25 cellular contexts compared by ENCODE assay signal in genomic region chr17:57584050-57584551, GRCh38.
A peak's percentile ranks its signal among the peaks of the same experiment; 100 is the strongest.
DNase-seq lines count a peak whose midpoint lies in the region; ATAC-seq and TF ChIP-seq lines count a peak whose summit lies in the region.
"Had no signal": no experiment of that assay in that cellular context is flagged by ENCODE, and none has a peak within 500 bp of the region (broad histone marks: within the 10 kb centered on the region; RNA-seq: fewer than 3 reads in every experiment).

No MANE protein-coding gene starts in this region.

- CTCF ChIA-PET in WTC11 (lab: Charles Lee) = interaction anchor here (0.6 to 1.7 kb wide), 4 partner anchors 32 to 88 kb away, joined by 3 to 11 read pairs (median 4); no protein-coding TSS in a partner anchor

- DNase-seq in AG09309 (ENCODE audit: low read depth) (peak; percentile 25), GM23248 (peak; percentile 40), WTC11 (ENCODE audit: low spot score) (no peak), heart right ventricle (no peak), middle frontal gyrus (ENCODE audit: extremely low spot score, low spot score) (no peak), NCI-H524 treated with DMSO at 0.1 percent for 48 hours (lab: John Stamatoyannopoulos, UW) (no peak), T-helper 1 cell (no peak)
- no peak for DNase-seq in activated naive CD8-positive, alpha-beta T cell treated with anti-CD3 and anti-CD28 coated beads for 36 hours
- DNase-seq: activated CD4-positive, alpha-beta T cell treated with anti-CD3 and anti-CD28 coated beads, Interleukin-2, amount 10 ng/mL, durations not matched to agents 24 days and 14 days; activated naive CD4-positive, alpha-beta T cell; activated T-cell treated with anti-CD3 and anti-CD28 coated beads, Interleukin-2, amount 50 U/mL, for 4 hours; adrenal gland; effector CD4-positive, alpha-beta T cell; KBM-7; MM.1S; NCI-H1436 treated with DMSO at 0.1 percent for 48 hours; nucleus accumbens; stimulated activated CD4-positive, alpha-beta T cell treated with anti-CD3 and anti-CD28 coated beads, Interleukin-2, amount 100 ng/mL, for 48 hours had no signal

- no peaks in the 10 kb centered on the region for H3K27me3 ChIP-seq in GM23248 (replicated peaks; ENCODE audit: insufficient read depth)
- H3K27me3 ChIP-seq in heart right ventricle = no peaks in the 10 kb centered on the region
- H3K27me3 ChIP-seq: adrenal gland, vagina had no signal

- no peak overlapping the region for H3K4me2 ChIP-seq in GM23248 (ENCODE audit: unreplicated experiment)
- H3K4me2 ChIP-seq: A549, smooth muscle cell had no signal

- no peak overlapping the region for H3K4me3 ChIP-seq in AG09309 (ENCODE audit: control insufficient read depth, low read depth, low read length)
- H3K4me3 ChIP-seq in GM23248 = no peak overlapping the region
- H3K4me3 ChIP-seq in heart right ventricle = no peak overlapping the region
- H3K4me3 ChIP-seq: A549, adrenal gland, smooth muscle cell, thoracic aorta, vagina had no signal

- H3K9me3 Mint-ChIP-seq in WTC11 = no peaks in the 10 kb centered on the region
- H3K9me3 Mint-ChIP-seq in activated naive CD8-positive, alpha-beta T cell treated with anti-CD3 and anti-CD28 coated beads for 36 hours = no peaks in the 10 kb centered on the region
- H3K9me3 Mint-ChIP-seq: activated CD4-positive, alpha-beta T cell treated with anti-CD3 and anti-CD28 coated beads, Interleukin-2, amount 10 ng/mL, durations not matched to agents 24 days and 14 days; activated T-cell treated with anti-CD3 and anti-CD28 coated beads, Interleukin-2, amount 50 U/mL, for 4 hours; brain; CD14-positive monocyte; stimulated activated effector memory CD8-positive, alpha-beta T cell treated with anti-CD3 and anti-CD28 coated beads, Interleukin-12 subunit alpha, Interleukin-12 subunit beta, amount 100 ng/mL, for 72 hours had no signal

- no peak overlapping the region for H2AFZ ChIP-seq in GM23248

- no peaks in the 10 kb centered on the region for H3K27me3 Mint-ChIP-seq in WTC11 (ENCODE audit: low read depth)
- H3K27me3 Mint-ChIP-seq in activated naive CD8-positive, alpha-beta T cell treated with anti-CD3 and anti-CD28 coated beads for 36 hours = no peaks in the 10 kb centered on the region
- H3K27me3 Mint-ChIP-seq: activated CD4-positive, alpha-beta T cell treated with anti-CD3 and anti-CD28 coated beads, Interleukin-2, amount 10 ng/mL, durations not matched to agents 24 days and 14 days had no signal

- POLR2A ChIA-PET in WTC11 (lab: Charles Lee) = no interaction called here

- H3K9me3 ChIP-seq in GM23248 (ENCODE audit: low read depth) = no peaks in the 10 kb centered on the region
- H3K9me3 ChIP-seq in heart right ventricle = no peaks in the 10 kb centered on the region
- H3K9me3 ChIP-seq: A549, adrenal gland, thoracic aorta, vagina had no signal

- H3K4me3 Mint-ChIP-seq in WTC11 = no peak overlapping the region
- H3K4me3 Mint-ChIP-seq in activated naive CD8-positive, alpha-beta T cell treated with anti-CD3 and anti-CD28 coated beads for 36 hours = no peak overlapping the region
- H3K4me3 Mint-ChIP-seq: activated CD4-positive, alpha-beta T cell treated with anti-CD3 and anti-CD28 coated beads, Interleukin-2, amount 10 ng/mL, durations not matched to agents 24 days and 14 days; activated T-cell treated with anti-CD3 and anti-CD28 coated beads, Interleukin-2, amount 50 U/mL, for 4 hours; brain; CD14-positive monocyte; stimulated activated effector memory CD8-positive, alpha-beta T cell treated with anti-CD3 and anti-CD28 coated beads, Interleukin-12 subunit alpha, Interleukin-12 subunit beta, amount 100 ng/mL, for 72 hours had no signal

- H3K9ac ChIP-seq in GM23248 = no peak overlapping the region

- no peaks in the 10 kb centered on the region for H3K36me3 Mint-ChIP-seq in WTC11
- peaks cover 2% of the 10 kb centered on the region for H3K36me3 Mint-ChIP-seq in activated naive CD8-positive, alpha-beta T cell treated with anti-CD3 and anti-CD28 coated beads for 36 hours
- H3K36me3 Mint-ChIP-seq: CD14-positive monocyte had no signal

- H3K9me2 ChIP-seq in GM23248 (ENCODE audit: insufficient read depth) = no peaks in the 10 kb centered on the region

- WGBS in GM23248 (ENCODE audit: low coverage in 1 of 2, low lambda C conversion rate in 2 of 2, missing lambda C conversion rate in 2 of 2), 2 experiments = 24 to 28% methylated on average over 9 of the region's 9 CpGs
- 69 to 76% methylated on average over 9 of the region's 9 CpGs for WGBS in heart right ventricle, 2 donors

- peaks cover 25% of the 10 kb centered on the region for H3K4me1 Mint-ChIP-seq in WTC11
- peaks cover 9% of the 10 kb centered on the region for H3K4me1 Mint-ChIP-seq in activated naive CD8-positive, alpha-beta T cell treated with anti-CD3 and anti-CD28 coated beads for 36 hours
- H3K4me1 Mint-ChIP-seq: activated CD4-positive, alpha-beta T cell treated with anti-CD3 and anti-CD28 coated beads, Interleukin-2, amount 10 ng/mL, durations not matched to agents 24 days and 14 days had no signal

- TF ChIP-seq CTCF in AG09309 (IDR thresholded peaks at IDR 0.05; ENCODE audit: control insufficient read depth, insufficient read depth, low read depth, low read length, missing control alignments) (peak; percentile 25), WTC11 (IDR thresholded peaks at IDR 0.05) (no peak), heart right ventricle (IDR thresholded peaks at IDR 0.05) (no peak)

- no peaks in the 10 kb centered on the region for H3F3A ChIP-seq in GM23248 (ENCODE audit: insufficient read depth)

- no peaks in the 10 kb centered on the region for H4K20me1 ChIP-seq in GM23248 (ENCODE audit: insufficient read depth)

- H3K27ac Mint-ChIP-seq in WTC11 = no peak overlapping the region
- no peak overlapping the region for H3K27ac Mint-ChIP-seq in activated naive CD8-positive, alpha-beta T cell treated with anti-CD3 and anti-CD28 coated beads for 36 hours
- H3K27ac Mint-ChIP-seq: activated CD4-positive, alpha-beta T cell treated with anti-CD3 and anti-CD28 coated beads, Interleukin-2, amount 10 ng/mL, durations not matched to agents 24 days and 14 days had no signal

- intact Hi-C loops in heart right ventricle (cut with DNase I) = no loop called here

- ATAC-seq in WTC11 = peak; percentile 61
- peak in 7 of 8 donors; percentile 24 to 73 (median 52) for ATAC-seq in heart right ventricle
- ATAC-seq: A549; activated T-cell treated with anti-CD3 and anti-CD28 coated beads, Interleukin-2, amount 50 U/mL, for 4 hours; stimulated activated effector memory CD8-positive, alpha-beta T cell treated with anti-CD3 and anti-CD28 coated beads, Interleukin-12 subunit alpha, Interleukin-12 subunit beta, amount 100 ng/mL, for 72 hours had no signal

- H3K27ac ChIP-seq in GM23248 (no peak overlapping the region), heart right ventricle (no peak overlapping the region)
- H3K27ac ChIP-seq: A549, adrenal gland, thoracic aorta, vagina had no signal

- no peaks in the 10 kb centered on the region for H3K79me2 ChIP-seq in GM23248 (ENCODE audit: insufficient read depth)

- in situ Hi-C loops in GM23248 (cut with MboI) = no loop called here

- H3K4me1 ChIP-seq in GM23248 (ENCODE audit: insufficient read depth) = no peaks in the 10 kb centered on the region
- H3K4me1 ChIP-seq in heart right ventricle = peaks cover 0 to 16% (median 4%) of the 10 kb centered on the region in 9 donors
- H3K4me1 ChIP-seq: vagina had no signal

- no peaks in the 10 kb centered on the region for H3K36me3 ChIP-seq in GM23248 (ENCODE audit: low read depth)
- no peaks in the 10 kb centered on the region for H3K36me3 ChIP-seq in heart right ventricle
- H3K36me3 ChIP-seq: adrenal gland, thoracic aorta, vagina had no signal

TF ChIP-seq in WTC11, 78 proteins besides CTCF, POLR2A, EP300 and RAD21 (continues in another document):
- TF ChIP-seq ZNF232 (CRISPR knock-in tag; IDR thresholded peaks at IDR 0.05) = no peak
- TF ChIP-seq ZBTB21 (CRISPR knock-in tag; IDR thresholded peaks at IDR 0.05; ENCODE audit: borderline replicate concordance) = no peak
- TF ChIP-seq ZNF121 (CRISPR knock-in tag; IDR thresholded peaks at IDR 0.05) = no peak
- no peak for TF ChIP-seq ZNF671 (CRISPR knock-in tag; IDR thresholded peaks at IDR 0.05)
- no peak for TF ChIP-seq ZNF219 (CRISPR knock-in tag; IDR thresholded peaks at IDR 0.05; ENCODE audit: borderline replicate concordance)
- no peak for TF ChIP-seq PRDM15 (CRISPR knock-in tag; IDR thresholded peaks at IDR 0.05)
- no peak for TF ChIP-seq ZNF416 (CRISPR knock-in tag; IDR thresholded peaks at IDR 0.05)
- TF ChIP-seq MAX (CRISPR knock-in tag; IDR thresholded peaks at IDR 0.05) = no peak
- TF ChIP-seq SMAD4 (CRISPR knock-in tag; IDR thresholded peaks at IDR 0.05) = no peak

Comparison
In these comparisons a context has a peak if more than half of its experiments do, and no peak if none do; other contexts are left out.
1. DNase-seq: peak in AG09309 (single experiment) and GM23248 (single experiment); none in WTC11 (single experiment), heart right ventricle (0 of 2), middle frontal gyrus (single experiment), NCI-H524 treated with DMSO at 0.1 percent for 48 hours (single experiment), activated naive CD8-positive, alpha-beta T cell treated with anti-CD3 and anti-CD28 coated beads for 36 hours (single experiment) and T-helper 1 cell (0 of 5).